Comparison of ENCODE assay signal across 1 cellular context in the genomic region with DNA sequence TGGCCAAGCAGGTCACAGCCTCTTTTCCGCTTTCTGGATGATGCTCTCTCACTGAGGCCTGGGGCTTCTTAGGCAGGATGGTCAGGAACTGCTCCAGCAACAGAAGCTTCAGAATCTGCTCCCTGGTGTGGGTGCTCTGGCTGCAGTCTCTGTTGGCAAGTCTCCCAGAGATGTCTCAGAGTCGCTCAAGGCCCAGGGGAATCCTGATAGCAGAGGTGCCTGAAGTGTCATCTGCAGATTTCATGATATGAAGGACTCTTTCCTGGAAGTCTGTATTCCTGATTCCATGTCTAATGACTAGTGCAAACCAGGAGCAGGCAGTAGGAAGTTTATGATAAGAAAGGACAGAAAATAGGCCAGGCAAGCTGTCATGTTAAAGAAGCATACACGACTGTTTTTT.
A peak's percentile ranks its signal among the peaks of the same experiment; 100 is the strongest.
TF ChIP-seq lines count a peak whose summit lies in the region.

No MANE protein-coding gene starts in this region.

TF ChIP-seq in K562, 482 proteins besides CTCF, POLR2A, EP300 and RAD21 (continued from another document):
- TF ChIP-seq BDP1 (IDR thresholded peaks at IDR 0.05; ENCODE audit: insufficient read depth, insufficient read length): no peak
- TF ChIP-seq MEF2D (tag; conservative IDR thresholded peaks at IDR 0.05; ENCODE audit: low read depth): no peak
- TF ChIP-seq, protein P1, sequence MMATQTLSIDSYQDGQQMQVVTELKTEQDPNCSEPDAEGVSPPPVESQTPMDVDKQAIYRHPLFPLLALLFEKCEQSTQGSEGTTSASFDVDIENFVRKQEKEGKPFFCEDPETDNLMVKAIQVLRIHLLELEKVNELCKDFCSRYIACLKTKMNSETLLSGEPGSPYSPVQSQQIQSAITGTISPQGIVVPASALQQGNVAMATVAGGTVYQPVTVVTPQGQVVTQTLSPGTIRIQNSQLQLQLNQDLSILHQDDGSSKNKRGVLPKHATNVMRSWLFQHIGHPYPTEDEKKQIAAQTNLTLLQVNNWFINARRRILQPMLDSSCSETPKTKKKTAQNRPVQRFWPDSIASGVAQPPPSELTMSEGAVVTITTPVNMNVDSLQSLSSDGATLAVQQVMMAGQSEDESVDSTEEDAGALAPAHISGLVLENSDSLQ (IDR thresholded peaks at IDR 0.05): no peak; the same call in 1 of the 2 replicates
- TF ChIP-seq RCOR1 (IDR thresholded peaks at IDR 0.05; ENCODE audit: borderline replicate concordance in 1 of 2, low read depth in 2 of 2, low read length in 2 of 2): 0 out of 4 replicates have a peak, but pooled peaks of 1 of the 2 experiments have one; percentile 34
- TF ChIP-seq ZNF143 (CRISPR knock-in tag; IDR thresholded peaks at IDR 0.05): no peak
- no peak for TF ChIP-seq ZNF57 (CRISPR knock-in tag; IDR thresholded peaks at IDR 0.05)
- TF ChIP-seq CCNT2 (IDR thresholded peaks at IDR 0.05; ENCODE audit: borderline replicate concordance, extremely low read depth, insufficient read length, low read depth, low read length): peak; percentile 40
- TF ChIP-seq ZNF512 (tag; IDR thresholded peaks at IDR 0.05): no peak
- no peak for TF ChIP-seq HDGF (IDR thresholded peaks at IDR 0.05)
- TF ChIP-seq JUND (IDR thresholded peaks at IDR 0.05; ENCODE audit: borderline replicate concordance, low read depth, low read length): peak; percentile 19; the same call in 1 of the 2 replicates
- peak; percentile 40; the same call in 1 of the 3 replicates for TF ChIP-seq JUND (tag; IDR thresholded peaks at IDR 0.05; ENCODE audit: borderline replicate concordance, low read depth, low read length)
- no peak for TF ChIP-seq DDX20 (tag; IDR thresholded peaks at IDR 0.05; ENCODE audit: low read depth)
- TF ChIP-seq HNRNPH1 (optimal IDR thresholded peaks at IDR 0.05; ENCODE audit: low read depth, low read length): no peak
- TF ChIP-seq RFX1 (IDR thresholded peaks at IDR 0.05): no peak
- no peak for TF ChIP-seq ELK1 (CRISPR knock-in tag; IDR thresholded peaks at IDR 0.05)
- no peak for TF ChIP-seq ETS1 (conservative IDR thresholded peaks at IDR 0.05; ENCODE audit: control insufficient read depth, low read depth, low read length)
- TF ChIP-seq, protein P2, sequence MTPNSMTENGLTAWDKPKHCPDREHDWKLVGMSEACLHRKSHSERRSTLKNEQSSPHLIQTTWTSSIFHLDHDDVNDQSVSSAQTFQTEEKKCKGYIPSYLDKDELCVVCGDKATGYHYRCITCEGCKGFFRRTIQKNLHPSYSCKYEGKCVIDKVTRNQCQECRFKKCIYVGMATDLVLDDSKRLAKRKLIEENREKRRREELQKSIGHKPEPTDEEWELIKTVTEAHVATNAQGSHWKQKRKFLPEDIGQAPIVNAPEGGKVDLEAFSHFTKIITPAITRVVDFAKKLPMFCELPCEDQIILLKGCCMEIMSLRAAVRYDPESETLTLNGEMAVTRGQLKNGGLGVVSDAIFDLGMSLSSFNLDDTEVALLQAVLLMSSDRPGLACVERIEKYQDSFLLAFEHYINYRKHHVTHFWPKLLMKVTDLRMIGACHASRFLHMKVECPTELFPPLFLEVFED (CRISPR knock-in tag; conservative IDR thresholded peaks at IDR 0.05): no peak
- TF ChIP-seq RHOXF2B (CRISPR knock-in tag; conservative IDR thresholded peaks at IDR 0.05): no peak
- TF ChIP-seq HINFP (tag; conservative IDR thresholded peaks at IDR 0.05; ENCODE audit: low read depth): no peak
- TF ChIP-seq TRIM28 (IDR thresholded peaks at IDR 0.05): no peak
- TF ChIP-seq NFATC3 (IDR thresholded peaks at IDR 0.05): no peak
- peak; percentile 81; the same call in 1 of the 2 replicates for TF ChIP-seq CTBP1 (IDR thresholded peaks at IDR 0.05; ENCODE audit: borderline replicate concordance)
- 0 out of 4 replicates have a peak, but pooled peaks of 1 of the 2 experiments have one; percentile 17 for TF ChIP-seq SRF (CRISPR knock-in tag; IDR thresholded peaks at IDR 0.05)
- TF ChIP-seq PRMT5 (CRISPR knock-in tag; IDR thresholded peaks at IDR 0.05): no peak
- TF ChIP-seq NELFE (IDR thresholded peaks at IDR 0.05; ENCODE audit: insufficient read depth, insufficient read length): no peak
- TF ChIP-seq ZNF780A (CRISPR knock-in tag; IDR thresholded peaks at IDR 0.05): no peak
- TF ChIP-seq, protein P3, sequence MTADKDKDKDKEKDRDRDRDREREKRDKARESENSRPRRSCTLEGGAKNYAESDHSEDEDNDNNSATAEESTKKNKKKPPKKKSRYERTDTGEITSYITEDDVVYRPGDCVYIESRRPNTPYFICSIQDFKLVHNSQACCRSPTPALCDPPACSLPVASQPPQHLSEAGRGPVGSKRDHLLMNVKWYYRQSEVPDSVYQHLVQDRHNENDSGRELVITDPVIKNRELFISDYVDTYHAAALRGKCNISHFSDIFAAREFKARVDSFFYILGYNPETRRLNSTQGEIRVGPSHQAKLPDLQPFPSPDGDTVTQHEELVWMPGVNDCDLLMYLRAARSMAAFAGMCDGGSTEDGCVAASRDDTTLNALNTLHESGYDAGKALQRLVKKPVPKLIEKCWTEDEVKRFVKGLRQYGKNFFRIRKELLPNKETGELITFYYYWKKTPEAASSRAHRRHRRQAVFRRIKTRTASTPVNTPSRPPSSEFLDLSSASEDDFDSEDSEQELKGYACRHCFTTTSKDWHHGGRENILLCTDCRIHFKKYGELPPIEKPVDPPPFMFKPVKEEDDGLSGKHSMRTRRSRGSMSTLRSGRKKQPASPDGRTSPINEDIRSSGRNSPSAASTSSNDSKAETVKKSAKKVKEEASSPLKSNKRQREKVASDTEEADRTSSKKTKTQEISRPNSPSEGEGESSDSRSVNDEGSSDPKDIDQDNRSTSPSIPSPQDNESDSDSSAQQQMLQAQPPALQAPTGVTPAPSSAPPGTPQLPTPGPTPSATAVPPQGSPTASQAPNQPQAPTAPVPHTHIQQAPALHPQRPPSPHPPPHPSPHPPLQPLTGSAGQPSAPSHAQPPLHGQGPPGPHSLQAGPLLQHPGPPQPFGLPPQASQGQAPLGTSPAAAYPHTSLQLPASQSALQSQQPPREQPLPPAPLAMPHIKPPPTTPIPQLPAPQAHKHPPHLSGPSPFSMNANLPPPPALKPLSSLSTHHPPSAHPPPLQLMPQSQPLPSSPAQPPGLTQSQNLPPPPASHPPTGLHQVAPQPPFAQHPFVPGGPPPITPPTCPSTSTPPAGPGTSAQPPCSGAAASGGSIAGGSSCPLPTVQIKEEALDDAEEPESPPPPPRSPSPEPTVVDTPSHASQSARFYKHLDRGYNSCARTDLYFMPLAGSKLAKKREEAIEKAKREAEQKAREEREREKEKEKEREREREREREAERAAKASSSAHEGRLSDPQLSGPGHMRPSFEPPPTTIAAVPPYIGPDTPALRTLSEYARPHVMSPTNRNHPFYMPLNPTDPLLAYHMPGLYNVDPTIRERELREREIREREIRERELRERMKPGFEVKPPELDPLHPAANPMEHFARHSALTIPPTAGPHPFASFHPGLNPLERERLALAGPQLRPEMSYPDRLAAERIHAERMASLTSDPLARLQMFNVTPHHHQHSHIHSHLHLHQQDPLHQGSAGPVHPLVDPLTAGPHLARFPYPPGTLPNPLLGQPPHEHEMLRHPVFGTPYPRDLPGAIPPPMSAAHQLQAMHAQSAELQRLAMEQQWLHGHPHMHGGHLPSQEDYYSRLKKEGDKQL (CRISPR knock-in tag; IDR thresholded peaks at IDR 0.05; ENCODE audit: borderline replicate concordance): no peak
- TF ChIP-seq JUNB (CRISPR knock-in tag; conservative IDR thresholded peaks at IDR 0.05): no peak
- TF ChIP-seq XRCC3 (IDR thresholded peaks at IDR 0.05): no peak
- TF ChIP-seq GATA2 (CRISPR knock-in tag; IDR thresholded peaks at IDR 0.05): peak; percentile 63; the same call in 1 of the 2 replicates
- TF ChIP-seq SMARCA4 (IDR thresholded peaks at IDR 0.05): peak; percentile 58; the same call in 1 of the 2 replicates
- no peak for TF ChIP-seq THRA (IDR thresholded peaks at IDR 0.05)
- no peak for TF ChIP-seq MYNN (IDR thresholded peaks at IDR 0.05)
- no peak for TF ChIP-seq MYNN (CRISPR knock-in tag; IDR thresholded peaks at IDR 0.05)
